In genomic region chr16:48359983-48360382, GRCh38 we compare ENCODE assay signal across 19 cellular contexts. TPM values are rescaled to one million over a fixed set of nuclear protein-coding genes. Genes with fewer than 3 reads are reported as not detected.
DNase-seq lines count a peak whose midpoint lies in the region; ATAC-seq, FAIRE-seq and TF ChIP-seq lines count a peak whose summit lies in the region.
"Had no signal": no experiment of that assay in that cellular context is flagged by ENCODE, and none has a peak within 500 bp of the region (broad histone marks: within the 10 kb centered on the region; RNA-seq: fewer than 3 reads in every experiment).

No MANE protein-coding gene starts in this region.

- H3K4me3 ChIP-seq in HepG2 (replicated peaks in 1 of 3; ENCODE audit: insufficient read depth in 1 of 3, low read depth in 2 of 3, low read length in 3 of 3): no peak overlapping the region
- H3K4me3 ChIP-seq: BLaER1 had no signal

- peaks cover 10% of the 10 kb centered on the region for H3K4me1 ChIP-seq in HepG2 (ENCODE audit: insufficient read depth, low read length)

- DNase-seq in activated T-cell treated with anti-CD3 and anti-CD28 coated beads, Interleukin-2, amount 50 U/mL, for 72 hours: no peak
- DNase-seq in activated T-cell treated with anti-CD3 and anti-CD28 coated beads, Interleukin-2, amount 50 U/mL, for 48 hours: no peak
- no peak for DNase-seq in HepG2 (ENCODE audit: low spot score)
- no peak for DNase-seq in osteocyte (ENCODE audit: extremely low spot score, unreplicated experiment)
- DNase-seq in head of caudate nucleus: no peak
- DNase-seq: 8988T; Calu3; CD4-positive, alpha-beta memory T cell; DMS79 treated with DMSO at 0.1 percent for 48 hours; GF-D8; GOT3; H7 had no signal

- intact Hi-C loops in HepG2 (cut with micrococcal nuclease; ENCODE audit: unreplicated experiment): no loop called here
- intact Hi-C loops in head of caudate nucleus (cut with DNase I): no loop called here

- CTCF ChIA-PET in HepG2 (lab: Yijun Ruan, JAX; ENCODE audit: low intra/inter-chr PET ratio, low total read pairs): no interaction called here

- no peak for TF ChIP-seq CTCF in HepG2 (CRISPR knock-in tag; IDR thresholded peaks at IDR 0.05)
- TF ChIP-seq CTCF in osteocyte (IDR thresholded peaks at IDR 0.05): no peak

- no peak overlapping the region for H3K9ac ChIP-seq in HepG2 (ENCODE audit: insufficient read depth, low read depth, low read length)
- H3K9ac ChIP-seq: BLaER1 had no signal

- H3K27me3 ChIP-seq in HepG2 (ENCODE audit: control insufficient read depth in 1 of 2, insufficient read depth in 2 of 2, low read length in 2 of 2): no peaks in the 10 kb centered on the region
- H3K27me3 ChIP-seq: BLaER1 had no signal

- no peak overlapping the region for H3K4me2 ChIP-seq in HepG2 (ENCODE audit: low read depth, low read length)
- H3K4me2 ChIP-seq: BLaER1 had no signal

- H3K9me3 Mint-ChIP-seq in activated T-cell treated with anti-CD3 and anti-CD28 coated beads, Interleukin-2, amount 50 U/mL, for 72 hours: no peaks in the 10 kb centered on the region
- no peaks in the 10 kb centered on the region for H3K9me3 Mint-ChIP-seq in osteocyte (ENCODE audit: unreplicated experiment)
- H3K9me3 Mint-ChIP-seq: CD14-positive monocyte; CD4-positive, alpha-beta memory T cell; IgD-negative memory B cell had no signal

- WGBS in HepG2 (ENCODE audit: low lambda C conversion rate): 94% methylated on average over 2 of the region's 2 CpGs

- H3K36me3 Mint-ChIP-seq in activated T-cell treated with anti-CD3 and anti-CD28 coated beads, Interleukin-2, amount 50 U/mL, for 72 hours (ENCODE audit: insufficient read depth in 2 of 2): peaks cover under 1 to 4% of the 10 kb centered on the region in 2 donors
- peaks cover 20% of the 10 kb centered on the region for H3K36me3 Mint-ChIP-seq in osteocyte (ENCODE audit: unreplicated experiment)

- peaks cover 68% of the 10 kb centered on the region for H3K79me2 ChIP-seq in HepG2 (ENCODE audit: insufficient read depth, low read length)

- TF ChIP-seq RAD21 in HepG2 (CRISPR knock-in tag; IDR thresholded peaks at IDR 0.05): no peak

- peaks cover 7 to 23% of the 10 kb centered on the region in 2 experiments for H3K36me3 ChIP-seq in HepG2 (replicated peaks in 1 of 2; ENCODE audit: control insufficient read depth in 1 of 2, insufficient read depth in 2 of 2, low read length in 2 of 2)

- H3K4me3 Mint-ChIP-seq in activated T-cell treated with anti-CD3 and anti-CD28 coated beads, Interleukin-2, amount 50 U/mL, for 72 hours: no peak overlapping the region
- H3K4me3 Mint-ChIP-seq in osteocyte (ENCODE audit: unreplicated experiment): no peak overlapping the region
- H3K4me3 Mint-ChIP-seq: CD14-positive monocyte; CD4-positive, alpha-beta memory T cell had no signal

- peak overlapping the region; percentile 46 for H3K27ac Mint-ChIP-seq in activated T-cell treated with anti-CD3 and anti-CD28 coated beads, Interleukin-2, amount 50 U/mL, for 72 hours
- H3K27ac Mint-ChIP-seq in osteocyte (ENCODE audit: unreplicated experiment): peak overlapping the region; percentile 27
- H3K27ac Mint-ChIP-seq: CD14-positive monocyte; CD4-positive, alpha-beta memory T cell had no signal

- no peak overlapping the region for H3K27ac ChIP-seq in HepG2 (ENCODE audit: extremely low read length, insufficient read depth, low read length)
- H3K27ac ChIP-seq: BLaER1 had no signal

- in situ Hi-C loops in HepG2 (cut with HindIII; ENCODE audit: extremely low pct_ligation_motif_present, low pct_unique_long_range_greater_than_20kb): loop anchor here (5.0 kb wide), 1 partner anchor 167 kb away; no protein-coding TSS in a partner anchor

- H3K4me1 Mint-ChIP-seq in activated T-cell treated with anti-CD3 and anti-CD28 coated beads, Interleukin-2, amount 50 U/mL, for 72 hours (ENCODE audit: low read depth): peaks cover 23% of the 10 kb centered on the region
- peaks cover 22% of the 10 kb centered on the region for H3K4me1 Mint-ChIP-seq in osteocyte (ENCODE audit: unreplicated experiment)

- no peak for ATAC-seq in activated T-cell treated with anti-CD3 and anti-CD28 coated beads, Interleukin-2, amount 50 U/mL, for 72 hours (replicated peaks in 1 of 2)
- no peak for ATAC-seq in HepG2
- no peak for ATAC-seq in GM21515 (IDR thresholded peaks at IDR 0.05; ENCODE audit: unreplicated experiment)
- no peak for ATAC-seq in GM19395 (IDR thresholded peaks at IDR 0.05; ENCODE audit: unreplicated experiment)
- ATAC-seq: HCT116 had no signal

- FAIRE-seq in HepG2 (lab: Jason Lieb, UNC): no peak
- FAIRE-seq: HTR-8/SVneo had no signal

- TF ChIP-seq EP300 in HepG2 (IDR thresholded peaks at IDR 0.05; ENCODE audit: low read depth in 2 of 2, low read length in 2 of 2): no peak
- TF ChIP-seq EP300 in HepG2 (CRISPR knock-in tag; IDR thresholded peaks at IDR 0.05; ENCODE audit: borderline replicate concordance): no peak

- H4K20me1 ChIP-seq in HepG2 (ENCODE audit: insufficient read depth, low read length): peaks cover 11% of the 10 kb centered on the region

- no peaks in the 10 kb centered on the region for H3K27me3 Mint-ChIP-seq in activated T-cell treated with anti-CD3 and anti-CD28 coated beads, Interleukin-2, amount 50 U/mL, for 72 hours (ENCODE audit: low read depth)
- no peaks in the 10 kb centered on the region for H3K27me3 Mint-ChIP-seq in osteocyte (ENCODE audit: unreplicated experiment)
- H3K27me3 Mint-ChIP-seq: CD4-positive, alpha-beta memory T cell; IgD-negative memory B cell had no signal

- no TSS peak for BruUV-seq in HepG2 (replicated peaks; lab: Mats Ljungman, UMichigan)

- H2AFZ ChIP-seq in HepG2 (ENCODE audit: low read length): no peak overlapping the region

- H3K9me3 ChIP-seq in HepG2 (ENCODE audit: low read length): no peaks in the 10 kb centered on the region
- H3K9me3 ChIP-seq: BLaER1 had no signal

- POLR2A ChIA-PET in HepG2 (lab: Yijun Ruan, JAX): no interaction called here

- TF ChIP-seq POLR2A in HepG2 (IDR thresholded peaks at IDR 0.05; ENCODE audit: insufficient read depth in 1 of 2, low read depth in 2 of 2, low read length in 2 of 2): no peak

TF ChIP-seq in HepG2, 621 proteins besides CTCF, POLR2A, EP300 and RAD21:
- no peak for TF ChIP-seq ATM (IDR thresholded peaks at IDR 0.05; ENCODE audit: borderline replicate concordance)
- TF ChIP-seq RNF2 (conservative IDR thresholded peaks at IDR 0.05; ENCODE audit: low read depth): no peak
- no peak for TF ChIP-seq RFX1 (IDR thresholded peaks at IDR 0.05)
- TF ChIP-seq NFIC (IDR thresholded peaks at IDR 0.05; ENCODE audit: low read length): no peak
- no peak for TF ChIP-seq CBFB (CRISPR knock-in tag; IDR thresholded peaks at IDR 0.05)
- peak; percentile 95 for TF ChIP-seq RBM22 (optimal IDR thresholded peaks at IDR 0.05; ENCODE audit: low read length)
- peak; percentile 80; the same call in 1 of the 2 replicates for TF ChIP-seq POLR2AphosphoS2 (IDR thresholded peaks at IDR 0.05; ENCODE audit: low read depth, low read length)

RNA-seq across cellular contexts. Expression of gene SIAH1, which starts 25.2 kb away (rescaled TPM):
- total RNA-seq in activated T-cell treated with anti-CD3 and anti-CD28 coated beads, Interleukin-2, amount 50 U/mL, for 72 hours: 10 to 100 TPM; 28.2 to 30.4 TPM
- 27.9 and 28.6 TPM in 2 replicates for total RNA-seq in HepG2 (2016; rRNA removed; fragmentation: Illumina TruSeq; extraction: Trizol)
- total RNA-seq in HepG2 (2016; cell fraction: cytosol; rRNA removed; fragmentation: Illumina TruSeq; extraction: Trizol; ENCODE audit: low read depth): 12.9 and 14.7 TPM in 2 replicates
- total RNA-seq in HepG2 (2016; cell fraction: insoluble cytoplasmic fraction; rRNA removed; fragmentation: Illumina TruSeq; extraction: Trizol): 27.3 TPM in 2 replicates
- total RNA-seq in HepG2 (2016; cell fraction: membrane; rRNA removed; fragmentation: Illumina TruSeq; extraction: Trizol): 34.8 and 35.5 TPM in 2 replicates
- 31.3 and 31.4 TPM in 2 replicates for total RNA-seq in HepG2 (2016; cell fraction: nucleus; rRNA removed; fragmentation: Illumina TruSeq; extraction: Trizol)
- polyA plus RNA-seq in HepG2 (2011; rRNA removed): 15.4 and 16.0 TPM in 2 replicates
- polyA plus RNA-seq in HepG2 (2011; cell fraction: cytosol; rRNA removed): 12.9 and 14.9 TPM in 2 replicates
- 15.0 and 21.0 TPM in 2 replicates for polyA plus RNA-seq in HepG2 (2011; cell fraction: nucleus; rRNA removed)
- polyA plus RNA-seq in HepG2 (2012): 22.2 and 25.1 TPM in 2 replicates
- polyA plus RNA-seq in HepG2 (2016; cell fraction: cytosol; fragmentation: Illumina TruSeq; extraction: Trizol; ENCODE audit: low read depth): 7.5 TPM in 2 replicates
- polyA plus RNA-seq in HepG2 (2016; cell fraction: insoluble cytoplasmic fraction; fragmentation: Illumina TruSeq; extraction: Trizol; ENCODE audit: low read depth): 29.2 and 30.6 TPM in 2 replicates
- 18.6 and 19.2 TPM in 2 replicates for polyA plus RNA-seq in HepG2 (2016; cell fraction: membrane; fragmentation: Illumina TruSeq; extraction: Trizol; ENCODE audit: low read depth)
- polyA plus RNA-seq in HepG2 (2016; cell fraction: nucleus; fragmentation: Illumina TruSeq; extraction: Trizol; ENCODE audit: insufficient read depth, low read depth): 36.1 and 41.1 TPM in 2 replicates
- polyA minus RNA-seq in HepG2 (2011; rRNA and poly(A)+ RNA removed; ENCODE audit: low replicate concordance): 34.2 and 46.5 TPM in 2 replicates
- 16.2 and 16.6 TPM in 2 replicates for polyA minus RNA-seq in HepG2 (2011; cell fraction: cytosol; rRNA and poly(A)+ RNA removed)
- polyA minus RNA-seq in HepG2 (2011; cell fraction: nucleus; rRNA and poly(A)+ RNA removed): 47.6 and 57.8 TPM in 2 replicates
- total RNA-seq in osteocyte: 29.4 and 32.2 TPM in 2 replicates
